Comparison of ENCODE assay signal across 15 cellular contexts in the genomic region with DNA sequence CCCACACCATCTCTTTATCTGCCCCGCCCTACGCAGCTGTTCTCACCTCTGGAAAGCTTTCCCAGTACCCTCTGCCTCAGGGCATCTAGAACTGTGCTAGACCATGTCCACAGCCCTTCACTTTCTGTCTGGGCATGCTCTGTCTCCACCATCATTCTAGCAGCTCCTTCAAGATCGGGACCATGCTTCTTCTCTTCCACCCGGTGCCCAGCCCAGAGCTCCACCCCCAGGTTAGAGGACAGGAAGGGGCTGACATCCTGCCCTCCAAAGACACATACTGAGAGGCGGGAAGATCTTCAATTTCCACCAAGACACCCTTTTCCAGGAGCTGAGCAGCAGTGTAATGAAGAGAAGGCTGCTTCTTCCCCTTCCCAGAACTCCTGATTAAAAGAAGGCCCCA. TPM values are rescaled to one million over a fixed set of nuclear protein-coding genes. Genes with fewer than 3 reads are reported as not detected.
"Had no signal": no experiment of that assay in that cellular context is flagged by ENCODE, and none has a peak within 500 bp of the region (broad histone marks: within the 10 kb centered on the region; RNA-seq: fewer than 3 reads in every experiment).

No MANE protein-coding gene starts in this region.

- H3K27ac Mint-ChIP-seq: activated CD4-positive, alpha-beta memory T cell treated with anti-CD3 and anti-CD28 coated beads, Interleukin-2, amount 10 ng/mL, durations not matched to agents 7 days and 5 days had no signal

- H3K9me3 ChIP-seq: left ventricle myocardium inferior, ovary, thyroid gland had no signal

- DNase-seq: activated CD4-positive, alpha-beta memory T cell treated with anti-CD3 and anti-CD28 coated beads, Interleukin-2, amount 10 ng/mL, durations not matched to agents 7 days and 5 days; activated CD4-positive, alpha-beta T cell treated with anti-CD3 and anti-CD28 coated beads for 1 hour; effector CD4-positive, alpha-beta T cell; kidney; left ventricle myocardium inferior; mesenchymal stem cell; ovary; retina; stimulated activated CD4-positive, alpha-beta T cell treated with anti-CD3 and anti-CD28 coated beads, Interleukin-15, amount 100 ng/mL, for 24 hours; stimulated activated CD4-positive, alpha-beta T cell treated with anti-CD3 and anti-CD28 coated beads, Interleukin-4, amount 100 ng/mL, for 24 hours; thyroid gland had no signal

- H3K27me3 ChIP-seq: cardiac muscle cell, ovary, thyroid gland had no signal

- H3K4me3 Mint-ChIP-seq: activated CD4-positive, alpha-beta memory T cell treated with anti-CD3 and anti-CD28 coated beads, Interleukin-2, amount 10 ng/mL, durations not matched to agents 7 days and 5 days; neural crest cell had no signal

- H3K4me3 ChIP-seq: cardiac muscle cell, left ventricle myocardium inferior, ovary, thyroid gland had no signal

- H3K27me3 Mint-ChIP-seq: activated CD4-positive, alpha-beta memory T cell treated with anti-CD3 and anti-CD28 coated beads, Interleukin-2, amount 10 ng/mL, durations not matched to agents 7 days and 5 days had no signal

- H3K36me3 ChIP-seq: cardiac muscle cell, left ventricle myocardium inferior, ovary, thyroid gland had no signal

- H3K4me1 ChIP-seq: thyroid gland had no signal

- H3K9me3 Mint-ChIP-seq: activated CD4-positive, alpha-beta memory T cell treated with anti-CD3 and anti-CD28 coated beads, Interleukin-2, amount 10 ng/mL, durations not matched to agents 7 days and 5 days; neural crest cell had no signal

- H3K27ac ChIP-seq: cardiac muscle cell, epithelial cell of prostate, left ventricle myocardium inferior, ovary, thyroid gland had no signal

RNA-seq across cellular contexts. Expression of gene TTC24, which starts 51.3 kb away (rescaled TPM):
- total RNA-seq: astrocyte, left ventricle myocardium inferior, neural crest cell had no signal
